In genomic region chr20:51768759-51769517, GRCh38 we compare ENCODE assay signal across 1 cellular context.
A peak's percentile ranks its signal among the peaks of the same experiment; 100 is the strongest.
TF ChIP-seq lines count a peak whose summit lies in the region.

No MANE protein-coding gene starts in this region.

TF ChIP-seq in K562, 482 proteins besides CTCF, POLR2A, EP300 and RAD21:
- TF ChIP-seq ZBTB11 (CRISPR knock-in tag; IDR thresholded peaks at IDR 0.05) = peak in 1 of 3 experiments; percentile 26; a peak in 1 of 6 replicates
- TF ChIP-seq NONO (IDR thresholded peaks at IDR 0.05; ENCODE audit: low read depth in 2 of 2, low read length in 1 of 2) = no peak
- no peak for TF ChIP-seq DDX20 (tag; IDR thresholded peaks at IDR 0.05; ENCODE audit: low read depth)
- TF ChIP-seq RNF219 (CRISPR knock-in tag; IDR thresholded peaks at IDR 0.05) = no peak
- no peak for TF ChIP-seq GTF2E2 (tag; IDR thresholded peaks at IDR 0.05)
- TF ChIP-seq ZNF449 (CRISPR knock-in tag; IDR thresholded peaks at IDR 0.05) = no peak
- no peak for TF ChIP-seq STAT5B (CRISPR knock-in tag; IDR thresholded peaks at IDR 0.05)
- no peak for TF ChIP-seq PHB2 (IDR thresholded peaks at IDR 0.05; ENCODE audit: low read depth)
- TF ChIP-seq ZBTB40 (IDR thresholded peaks at IDR 0.05) = 0 out of 2 replicates have a peak, but pooled peaks have one; percentile 26
- TF ChIP-seq ZBTB40 (CRISPR knock-in tag; IDR thresholded peaks at IDR 0.05) = no peak
